In genomic region chr3:122563717-122564025, GRCh38 we compare ENCODE assay signal across 8 cellular contexts.
DNase-seq lines count a peak whose midpoint lies in the region; FAIRE-seq and TF ChIP-seq lines count a peak whose summit lies in the region.

No MANE protein-coding gene starts in this region.

- TF ChIP-seq CTCF in HFF-Myc (IDR thresholded peaks at IDR 0.05; ENCODE audit: low read depth, low read length, missing control alignments) (no peak), nephron progenitor cell (IDR thresholded peaks at IDR 0.05) (no peak)

- no peak for TF ChIP-seq POLR2A in erythroblast (IDR thresholded peaks at IDR 0.05; ENCODE audit: low read length)

- no peak for FAIRE-seq in RCC 7860 (lab: Jason Lieb, UNC)

- H3K27ac Mint-ChIP-seq in nephron progenitor cell: no peak overlapping the region

- peaks cover 53% of the 10 kb centered on the region for H3K27me3 Mint-ChIP-seq in nephron progenitor cell (ENCODE audit: low read depth, poor library complexity)

- peak overlapping the region; percentile 57 for H3K4me3 ChIP-seq in HFF-Myc (replicated peaks; ENCODE audit: low read depth, low read length)

- no peaks in the 10 kb centered on the region for H3K36me3 Mint-ChIP-seq in nephron progenitor cell (ENCODE audit: low read depth)

- H3K4me3 Mint-ChIP-seq in nephron progenitor cell: peak overlapping the region; percentile 80

- DNase-seq in CD1c-positive myeloid dendritic cell (ENCODE audit: extremely low spot score) (peak; percentile 11), HFF-Myc (ENCODE audit: extremely low read depth, low read depth) (no peak), UCSD-AML1 (lab: John Stamatoyannopoulos, UW; ENCODE audit: unreplicated experiment) (peak; percentile 23), erythroblast (lab: John Stamatoyannopoulos, UW) (peak; percentile 44 to 65), nephron progenitor cell (no peak), RCC 7860 (ENCODE audit: low spot score) (no peak), NCI-H748 treated with DMSO at 0.1 percent for 48 hours (lab: John Stamatoyannopoulos, UW) (no peak), NCI-H128 (lab: John Stamatoyannopoulos, UW; ENCODE audit: unreplicated experiment) (no peak)

- H3K9me3 Mint-ChIP-seq in nephron progenitor cell: no peaks in the 10 kb centered on the region

- H3K4me1 Mint-ChIP-seq in nephron progenitor cell: peaks cover 8% of the 10 kb centered on the region

Comparison
In these comparisons a context has a peak if more than half of its experiments do, and no peak if none do; other contexts are left out.
1. DNase-seq: peak in CD1c-positive myeloid dendritic cell (single experiment), UCSD-AML1 (single experiment) and erythroblast (2 of 2); none in HFF-Myc (single experiment), nephron progenitor cell (single experiment), RCC 7860 (single experiment), NCI-H748 treated with DMSO at 0.1 percent for 48 hours (single experiment) and NCI-H128 (single experiment).